7 cellular contexts compared by ENCODE assay signal in the genomic region with DNA sequence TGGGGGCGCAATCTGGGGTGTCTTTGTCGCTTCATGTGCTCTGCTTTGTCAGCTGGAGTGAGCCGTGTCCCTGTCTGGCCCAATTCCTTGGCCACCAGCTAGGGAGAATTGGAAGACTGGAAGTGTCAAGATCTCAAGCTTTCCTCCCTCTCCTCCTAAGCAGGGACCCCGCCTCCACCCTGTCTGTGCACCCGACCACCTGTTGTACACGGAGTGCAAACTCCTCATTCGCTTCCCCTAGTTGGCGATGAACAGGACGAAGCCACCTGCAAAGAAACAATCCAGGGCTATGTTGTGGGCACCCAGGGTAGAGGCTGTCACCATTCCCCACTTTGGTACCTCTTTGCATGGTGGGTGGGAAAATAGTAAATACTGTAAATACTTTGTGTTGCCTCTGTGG. TPM values are rescaled to one million over a fixed set of nuclear protein-coding genes. Genes with fewer than 3 reads are reported as not detected.
DNase-seq lines count a peak whose midpoint lies in the region; ATAC-seq and TF ChIP-seq lines count a peak whose summit lies in the region.
"Had no signal": no experiment of that assay in that cellular context is flagged by ENCODE, and none has a peak within 500 bp of the region (broad histone marks: within the 10 kb centered on the region; RNA-seq: fewer than 3 reads in every experiment).

No MANE protein-coding gene starts in this region.

- H3K36me3 ChIP-seq in HEK293 (ENCODE audit: control insufficient read depth in 2 of 2, insufficient read depth in 1 of 2, low read length in 2 of 2): peaks cover 7 to 56% of the 10 kb centered on the region in 2 experiments; a peak in 1 of 3 replicates
- H3K36me3 ChIP-seq in SJCRH30: peaks cover 36% of the 10 kb centered on the region

- TF ChIP-seq CTCF in HEK293 (tag by site-specific recombination; IDR thresholded peaks at IDR 0.05): no peak

- H3K4me3 ChIP-seq in HEK293 (ENCODE audit: low read depth, low read length): no peak overlapping the region
- no peak overlapping the region for H3K4me3 ChIP-seq in SJCRH30

- no peaks in the 10 kb centered on the region for H3K9me3 Mint-ChIP-seq in central memory CD8-positive, alpha-beta T cell

- CTCF ChIA-PET in HEK293 (lab: Yijun Ruan, JAX): no interaction called here

- H3K4me1 ChIP-seq in HEK293 (ENCODE audit: control insufficient read depth, insufficient read depth, low read length) (no peaks in the 10 kb centered on the region; the same call in 1 of the 2 replicates), SJCRH30 (peaks cover 7% of the 10 kb centered on the region)

- no peaks in the 10 kb centered on the region for H3K27me3 ChIP-seq in SJCRH30
- H3K27me3 ChIP-seq: left lung had no signal

- H3K4me1 Mint-ChIP-seq in central memory CD8-positive, alpha-beta T cell: peaks cover 47% of the 10 kb centered on the region

- POLR2A ChIA-PET in HEK293 (lab: Yijun Ruan, JAX): interaction anchor here (1.9 to 2.5 kb wide), 2 partner anchors 21 to 24 kb away, joined by 5 to 12 read pairs; no protein-coding TSS in a partner anchor

- peak overlapping the region; percentile 88 for H3K4me3 Mint-ChIP-seq in central memory CD8-positive, alpha-beta T cell

- no peak for DNase-seq in central memory CD8-positive, alpha-beta T cell (ENCODE audit: low spot score in 2 of 2)
- no peak for DNase-seq in NCI-H524 treated with DMSO at 0.1 percent for 48 hours (lab: John Stamatoyannopoulos, UW)
- no peak for DNase-seq in SJCRH30
- DNase-seq: effector memory CD4-positive, alpha-beta T cell; left lung; NCI-H69 had no signal

- H3K27ac ChIP-seq in HEK293 (ENCODE audit: extremely low read depth, low read depth, low read length) (no peak overlapping the region), SJCRH30 (no peak overlapping the region)
- H3K27ac ChIP-seq: left lung had no signal

- H3K27me3 Mint-ChIP-seq in central memory CD8-positive, alpha-beta T cell: no peaks in the 10 kb centered on the region

- ATAC-seq in central memory CD8-positive, alpha-beta T cell (replicated peaks; ENCODE audit: extremely low read depth, poor library complexity, severe bottlenecking): no peak
- ATAC-seq: left lung had no signal

- no peaks in the 10 kb centered on the region for H3K9me3 ChIP-seq in HEK293 (ENCODE audit: control insufficient read depth, insufficient read depth, low read depth, low read length)
- no peaks in the 10 kb centered on the region for H3K9me3 ChIP-seq in SJCRH30 (replicated peaks)
- H3K9me3 ChIP-seq: left lung had no signal

- H3K27ac Mint-ChIP-seq in central memory CD8-positive, alpha-beta T cell (ENCODE audit: low read depth): peak overlapping the region; percentile 93

- H3K36me3 Mint-ChIP-seq in central memory CD8-positive, alpha-beta T cell (ENCODE audit: insufficient read depth): peaks cover 29% of the 10 kb centered on the region

TF ChIP-seq in HEK293, 187 proteins besides CTCF, POLR2A, EP300 and RAD21:
- TF ChIP-seq KLF1 (tag by site-specific recombination; IDR thresholded peaks at IDR 0.05): no peak
- TF ChIP-seq SCRT1 (tag by site-specific recombination; IDR thresholded peaks at IDR 0.05; ENCODE audit: borderline replicate concordance): peak; percentile 31; the same call in 1 of the 2 replicates
- TF ChIP-seq SCRT2 (tag by site-specific recombination; IDR thresholded peaks at IDR 0.05): peak; percentile 78
- no peak for TF ChIP-seq GLI2 (tag by site-specific recombination; IDR thresholded peaks at IDR 0.05; ENCODE audit: borderline replicate concordance, low read depth)

RNA-seq across cellular contexts. Expression of gene DQX1, which starts 1.7 kb away (rescaled TPM):
- total RNA-seq in SJCRH30 (2014; rRNA removed; shearing (Covaris generic)): 0.30 and 0.61 TPM in 2 replicates

RNA-seq across cellular contexts. Expression of gene AUP1, which starts 1.8 kb away (rescaled TPM):
- 125 and 132 TPM in 2 replicates for total RNA-seq in SJCRH30 (2014; rRNA removed; shearing (Covaris generic))

RNA-seq across cellular contexts. Expression of gene HTRA2, which starts 2.0 kb away (rescaled TPM):
- total RNA-seq in SJCRH30 (2014; rRNA removed; shearing (Covaris generic)): 42.6 and 46.3 TPM in 2 replicates

RNA-seq across cellular contexts. Expression of gene TLX2, which starts 13.5 kb away (rescaled TPM):
- total RNA-seq in SJCRH30 (2014; rRNA removed; shearing (Covaris generic)): not detected in 2 replicates
- total RNA-seq: left lung had no signal

RNA-seq across cellular contexts. Expression of gene PCGF1, which starts 20.2 kb away (rescaled TPM):
- 23.8 and 30.5 TPM in 2 replicates for total RNA-seq in SJCRH30 (2014; rRNA removed; shearing (Covaris generic))
